Comparison of ENCODE assay signal across 17 cellular contexts in the genomic region with DNA sequence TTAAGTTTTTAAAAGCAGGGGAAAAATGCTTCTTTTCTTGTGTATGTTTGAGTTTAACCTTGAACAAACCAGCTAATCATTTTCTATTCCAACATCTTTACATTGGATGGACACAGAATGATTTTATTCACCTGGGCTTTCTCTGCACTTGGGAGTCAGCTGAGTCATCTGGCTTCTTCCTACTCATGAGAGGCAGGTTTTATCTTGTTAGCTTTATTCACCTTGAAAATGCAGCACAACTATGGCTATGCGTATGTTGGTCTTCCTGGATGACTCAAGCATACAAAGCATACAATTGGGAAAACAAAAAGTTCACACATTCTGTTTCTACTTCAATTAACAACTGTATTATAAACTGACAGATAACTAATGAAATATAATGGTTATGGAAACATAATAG.
"Had no signal": no experiment of that assay in that cellular context is flagged by ENCODE, and none has a peak within 500 bp of the region (broad histone marks: within the 10 kb centered on the region; RNA-seq: fewer than 3 reads in every experiment).

No MANE protein-coding gene starts in this region.

- H3K4me3 ChIP-seq: colonic mucosa, gastrocnemius medialis, heart right ventricle, mucosa of descending colon, stomach, thoracic aorta, transverse colon had no signal

- DNase-seq: colonic mucosa; dermis blood vessel endothelial cell; gastrocnemius medialis; heart right ventricle; left colon; left ventricle myocardium superior; mucosa of descending colon; naive thymus-derived CD8-positive, alpha-beta T cell; right cardiac atrium; small intestine; stimulated activated CD4-positive, alpha-beta T cell treated with anti-CD3 and anti-CD28 coated beads, Interleukin-12 subunit alpha, Interleukin-12 subunit beta, amount 100 ng/mL, for 4 hours; stimulated activated naive CD4-positive, alpha-beta T cell; stomach; substantia nigra; transverse colon had no signal

- FAIRE-seq: small intestine had no signal

- H3K9me3 ChIP-seq: colonic mucosa, gastrocnemius medialis, heart right ventricle, neutrophil, stomach, thoracic aorta, transverse colon had no signal

- H3K27ac ChIP-seq: colonic mucosa, gastrocnemius medialis, heart right ventricle, neutrophil, stomach, thoracic aorta, transverse colon had no signal

- H3K4me1 ChIP-seq: colonic mucosa, gastrocnemius medialis, heart right ventricle, stomach, transverse colon had no signal

- ATAC-seq: gastrocnemius medialis; heart right ventricle; left colon; left ventricle myocardium superior; mucosa of descending colon; naive thymus-derived CD8-positive, alpha-beta T cell; right cardiac atrium had no signal

- H3K27me3 ChIP-seq: colonic mucosa, gastrocnemius medialis, heart right ventricle, neutrophil, stomach, transverse colon had no signal

- H3K36me3 ChIP-seq: colonic mucosa, gastrocnemius medialis, heart right ventricle, neutrophil, stomach, thoracic aorta, transverse colon had no signal
